ENCODE assay signal across 16 cellular contexts in the genomic region with DNA sequence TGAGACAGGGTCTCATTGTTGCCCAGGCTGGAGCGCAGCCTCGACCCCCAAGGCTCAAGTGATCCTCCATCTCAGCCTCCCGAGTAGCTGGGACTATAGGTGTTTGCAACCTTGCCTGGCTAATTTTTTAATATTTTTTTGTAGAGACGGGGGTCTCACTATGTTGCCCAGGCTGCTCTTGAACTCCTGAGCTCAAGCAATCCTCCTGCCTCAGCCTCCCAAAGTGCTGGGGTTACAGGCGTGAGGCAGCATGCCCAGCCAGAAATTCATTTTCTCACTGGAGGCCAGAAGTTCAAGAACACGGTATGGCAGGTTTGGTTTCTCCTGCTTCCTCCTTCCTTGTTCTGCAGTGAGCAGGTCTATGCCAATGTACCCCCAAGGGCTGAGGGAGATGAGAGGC.
DNase-seq lines count a peak whose midpoint lies in the region; TF ChIP-seq lines count a peak whose summit lies in the region.
"Had no signal": no experiment of that assay in that cellular context is flagged by ENCODE, and none has a peak within 500 bp of the region (broad histone marks: within the 10 kb centered on the region; RNA-seq: fewer than 3 reads in every experiment).

No MANE protein-coding gene starts in this region.

- no peaks in the 10 kb centered on the region for H4K20me1 ChIP-seq in OCI-LY3 (ENCODE audit: insufficient read depth, low read length)

- peak overlapping the region; percentile 59; the same call in 1 of the 2 replicates for H3K4me2 ChIP-seq in OCI-LY3 (ENCODE audit: low read length)

- H3K9me3 ChIP-seq in OCI-LY3 (ENCODE audit: insufficient read depth, low read length) (no peaks in the 10 kb centered on the region), muscle layer of duodenum (ENCODE audit: control insufficient read depth in 1 of 2, low read length in 2 of 2) (no peaks in the 10 kb centered on the region)
- H3K9me3 ChIP-seq: HAP-1, prostate gland had no signal

- H3K79me2 ChIP-seq in OCI-LY3 (ENCODE audit: low read length): no peaks in the 10 kb centered on the region

- CTCF ChIA-PET in RWPE1 (lab: Yijun Ruan, JAX): no interaction called here

- H3K27me3 ChIP-seq in OCI-LY3 (ENCODE audit: low read depth, low read length): 0 out of 2 replicates have a peak, but pooled peaks cover 4% of the 10 kb centered on the region
- H3K27me3 ChIP-seq in muscle layer of duodenum (ENCODE audit: low read depth, low read length): no peaks in the 10 kb centered on the region

- TF ChIP-seq CTCF in OCI-LY3 (IDR thresholded peaks at IDR 0.05; ENCODE audit: low read depth, low read length) (no peak), coronary artery (IDR thresholded peaks at IDR 0.05) (no peak), GM10266 (IDR thresholded peaks at IDR 0.05; ENCODE audit: control insufficient read depth, insufficient read depth, low read depth, missing control alignments) (no peak), RWPE1 (conservative IDR thresholded peaks at IDR 0.05; ENCODE audit: low read depth) (no peak)

- H2AFZ ChIP-seq in OCI-LY3 (ENCODE audit: low read depth, low read length): no peak overlapping the region

- H3K4me1 ChIP-seq in OCI-LY3 (ENCODE audit: low read length): peaks cover 35% of the 10 kb centered on the region
- peaks cover 4 to 19% of the 10 kb centered on the region in 2 donors for H3K4me1 ChIP-seq in muscle layer of duodenum (ENCODE audit: control insufficient read depth in 1 of 2, insufficient read depth in 2 of 2, low read length in 2 of 2)
- H3K4me1 ChIP-seq: HAP-1, prostate gland had no signal

- DNase-seq in coronary artery (ENCODE audit: low spot score) (no peak), substantia nigra (lab: John Stamatoyannopoulos, UW) (no peak), Ammon's horn (ENCODE audit: low spot score) (no peak), GM10266 (ENCODE audit: extremely low spot score) (no peak), RWPE1 (ENCODE audit: low spot score) (no peak)
- no peak for DNase-seq in central memory CD4-positive, alpha-beta T cell
- DNase-seq: activated CD4-positive, alpha-beta T cell treated with anti-CD3 and anti-CD28 coated beads for 1 hour; activated CD8-positive, alpha-beta memory T cell treated with anti-CD3 and anti-CD28 coated beads, Interleukin-2, amount 10 ng/mL, durations not matched to agents 7 days and 5 days; kidney; NCI-H1694; NCI-H446; stimulated activated CD4-positive, alpha-beta T cell treated with anti-CD3 and anti-CD28 coated beads, Interleukin-15, amount 100 ng/mL, for 24 hours had no signal

- no peaks in the 10 kb centered on the region for H3K36me3 ChIP-seq in OCI-LY3 (replicated peaks; ENCODE audit: low read depth, low read length)
- H3K36me3 ChIP-seq in muscle layer of duodenum (ENCODE audit: control insufficient read depth in 1 of 2, insufficient read depth in 2 of 2, low read length in 2 of 2): no peaks in the 10 kb centered on the region
- H3K36me3 ChIP-seq: HAP-1, prostate gland had no signal

- POLR2A ChIA-PET in RWPE1 (lab: Yijun Ruan, JAX; ENCODE audit: low non-redundant PET): no interaction called here

- H3K4me3 ChIP-seq in OCI-LY3 (ENCODE audit: low read length) (no peak overlapping the region), coronary artery (peak overlapping the region; percentile 32), muscle layer of duodenum (ENCODE audit: low read depth in 1 of 2, low read length in 2 of 2) (no peak overlapping the region)
- H3K4me3 ChIP-seq: HAP-1, prostate gland had no signal

- H3K9ac ChIP-seq in OCI-LY3 (ENCODE audit: low read length): no peak overlapping the region

- no peak overlapping the region for H3K27ac ChIP-seq in OCI-LY3 (ENCODE audit: low read length)
- H3K27ac ChIP-seq in coronary artery: peak overlapping the region in 1 of 2 donors; percentile 76
- H3K27ac ChIP-seq in muscle layer of duodenum (ENCODE audit: low read length): peak overlapping the region; percentile 35
- peak overlapping the region; percentile 96 for H3K27ac ChIP-seq in substantia nigra (ENCODE audit: low read depth, low read length, poor library complexity, severe bottlenecking)
- H3K27ac ChIP-seq in RWPE1: no peak overlapping the region
- H3K27ac ChIP-seq: prostate gland had no signal

Comparison
In these comparisons a context has a peak if more than half of its experiments do, and no peak if none do; other contexts are left out.
1. H3K27ac ChIP-seq: peak in muscle layer of duodenum (single experiment) and substantia nigra (single experiment); none in OCI-LY3 (single experiment) and RWPE1 (single experiment).